ENCODE assay signal across 15 cellular contexts in genomic region chr7:72980382-72980781, GRCh38. TPM values are rescaled to one million over a fixed set of nuclear protein-coding genes. Genes with fewer than 3 reads are reported as not detected.
"Had no signal": no experiment of that assay in that cellular context is flagged by ENCODE, and none has a peak within 500 bp of the region (broad histone marks: within the 10 kb centered on the region; RNA-seq: fewer than 3 reads in every experiment).

No MANE protein-coding gene starts in this region.

RNA-seq across cellular contexts. Expression of gene TRIM74, which starts 11.1 kb away (rescaled TPM):
- total RNA-seq: ascending aorta had no signal

RNA-seq across cellular contexts. Expression of gene SPDYE8, which starts 49.2 kb away (rescaled TPM):
- total RNA-seq: activated CD4-positive, alpha-beta memory T cell treated with anti-CD3 and anti-CD28 coated beads, Interleukin-2, amount 10 ng/mL, durations not matched to agents 7 days and 5 days; activated CD4-positive, alpha-beta T cell treated with anti-CD3 and anti-CD28 coated beads for 36 hours; activated CD4-positive, alpha-beta T cell treated with anti-CD3 and anti-CD28 coated beads, Interleukin-2, amount 10 ng/mL, durations not matched to agents 7 days and 5 days; activated CD8-positive, alpha-beta T cell treated with anti-CD3 and anti-CD28 coated beads, Interleukin-2, amount 10 ng/mL, durations not matched to agents 7 days and 5 days; activated naive CD8-positive, alpha-beta T cell treated with anti-CD3 and anti-CD28 coated beads, Interleukin-2, amount 10 ng/mL, durations not matched to agents 7 days and 5 days; activated T-helper 2 cell treated with anti-CD3 and anti-CD28 coated beads, Interferon-gamma antibody, Interleukin-2, Interleukin-4, amounts not matched to agents 10 μg/mL and 5 μg/mL and 100 μg/mL, durations not matched to agents 14 hours and 24 hours and 36 hours; ascending aorta; bronchial epithelial cell; cardiac muscle cell; T-cell; T-helper 1 cell treated with Interleukin-12 subunit alpha and Interleukin-12 subunit beta and Interleukin-4 antibody, amounts not matched to agents 30 ng/mL and 1 ng/mL, for 36 hours; T-helper 17 cell; T-helper 2 cell treated with Interferon-gamma antibody and Interleukin-4, amounts not matched to agents 100 ng/mL and 5 ng/mL, for 36 hours; WTC11 had no signal
- polyA plus RNA-seq: adipose tissue had no signal
